ENCODE assay signal across 8 cellular contexts in the genomic region with DNA sequence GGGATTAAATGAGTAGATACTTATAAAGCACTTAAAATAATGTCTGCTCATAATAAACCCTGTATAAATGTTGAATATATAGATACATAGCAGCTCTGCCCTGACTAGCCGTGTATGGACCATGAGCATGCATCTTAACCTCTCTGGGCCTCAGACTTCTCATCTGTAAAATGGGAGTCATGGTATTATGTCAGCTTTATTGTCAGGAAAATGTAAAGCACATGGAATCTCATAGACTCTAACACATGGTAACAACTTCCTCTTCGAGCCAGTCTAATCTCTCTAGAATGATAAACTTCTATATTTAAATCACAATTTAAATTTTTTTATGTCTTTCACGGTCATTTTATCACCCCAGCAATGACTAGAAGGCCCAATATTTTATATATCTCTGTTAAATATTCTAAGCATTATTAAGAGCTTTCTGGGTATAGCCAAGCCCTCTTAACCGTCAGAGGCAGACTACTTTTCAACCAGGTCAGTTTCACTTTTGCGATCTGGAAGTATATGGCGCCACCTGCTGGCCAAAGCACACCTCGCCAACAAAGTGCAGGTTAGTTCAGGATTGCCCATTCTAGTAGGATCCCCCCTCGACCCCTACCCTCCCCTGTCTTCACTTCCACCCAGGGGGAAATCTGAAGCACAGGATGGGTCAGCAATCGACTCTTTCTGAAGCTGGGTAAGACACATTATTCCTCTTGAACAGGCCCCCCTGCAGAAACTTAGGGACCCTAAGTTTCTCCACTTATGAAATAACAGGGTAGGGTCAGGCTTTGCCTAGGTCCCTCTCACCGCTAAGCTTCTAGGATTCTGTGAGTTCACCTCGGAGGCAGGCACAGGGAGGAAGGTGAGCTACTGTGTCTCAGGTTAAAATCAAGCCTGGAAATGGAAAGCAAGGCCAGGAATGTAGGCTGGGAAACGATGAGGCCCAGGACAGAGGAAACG. TPM values are rescaled to one million over a fixed set of nuclear protein-coding genes. Genes with fewer than 3 reads are reported as not detected.
DNase-seq lines count a peak whose midpoint lies in the region; ATAC-seq and TF ChIP-seq lines count a peak whose summit lies in the region.

No MANE protein-coding gene starts in this region.

- H3K27ac Mint-ChIP-seq in activated B cell treated with CpG ODN at 0.5 μM for 24 hours = peak overlapping the region; percentile 91

- CTCF ChIA-PET in activated B cell treated with CpG ODN at 0.5 μM for 24 hours (lab: Charles Lee) = interaction anchor here (0.6 to 5.0 kb wide), 41 partner anchors 10 to 692 kb away, joined by 3 to 70 read pairs (median 4); no protein-coding TSS in a partner anchor

- H3K4me3 ChIP-seq in cardiac fibroblast (replicated peaks in 1 of 2; ENCODE audit: low read depth in 2 of 2, low read length in 2 of 2) = no peak overlapping the region

- DNase-seq in AG20443 (ENCODE audit: low spot score) (peak; percentile 81), NCI-H2196 (lab: John Stamatoyannopoulos, UW; ENCODE audit: unreplicated experiment) (peak; percentile 87), activated B cell treated with CpG ODN at 0.5 μM for 24 hours (peak; percentile 75), cardiac fibroblast (ENCODE audit: low read depth in 2 of 2) (peak; percentile 90 to 91), kidney glomerular epithelial cell (lab: John Stamatoyannopoulos, UW) (peak; percentile 55)
- peak; percentile 80 for DNase-seq in stimulated activated CD4-positive, alpha-beta T cell treated with anti-CD3 and anti-CD28 coated beads, Interleukin-2, amount 100 ng/mL, for 4 hours (ENCODE audit: low read depth)

- intact Hi-C loops in activated B cell treated with CpG ODN at 0.5 μM for 24 hours (cut with micrococcal nuclease) = loop anchor here (1.0 to 5.0 kb wide), 14 partner anchors 14 to 800 kb away; a partner anchor contains a TSS

- ATAC-seq in GM18868 (IDR thresholded peaks at IDR 0.05; ENCODE audit: unreplicated experiment) = peak; percentile 79
- peak; percentile 79 for ATAC-seq in HG03097 (IDR thresholded peaks at IDR 0.05; ENCODE audit: low FRiP score, unreplicated experiment)
- peak; percentile 92 for ATAC-seq in activated B cell treated with CpG ODN at 0.5 μM for 24 hours (ENCODE audit: low read depth)

- no peaks in the 10 kb centered on the region for H3K27me3 Mint-ChIP-seq in activated B cell treated with CpG ODN at 0.5 μM for 24 hours

- peak overlapping the region; percentile 52 for H3K4me3 Mint-ChIP-seq in activated B cell treated with CpG ODN at 0.5 μM for 24 hours

- peaks cover 4% of the 10 kb centered on the region for H3K36me3 Mint-ChIP-seq in activated B cell treated with CpG ODN at 0.5 μM for 24 hours (ENCODE audit: low read depth)

- peaks cover 2% of the 10 kb centered on the region for H3K9me3 Mint-ChIP-seq in activated B cell treated with CpG ODN at 0.5 μM for 24 hours

- TF ChIP-seq CTCF in activated B cell treated with CpG ODN at 0.5 μM for 24 hours (IDR thresholded peaks at IDR 0.05) (no peak), cardiac fibroblast (IDR thresholded peaks at IDR 0.05; ENCODE audit: low read depth, low read length) (peak; percentile 77)

- POLR2A ChIA-PET in activated B cell treated with CpG ODN at 0.5 μM for 24 hours (lab: Charles Lee) = interaction anchor here (0.6 to 2.0 kb wide), 16 partner anchors 10 to 673 kb away, joined by 3 to 12 read pairs (median 3); no protein-coding TSS in a partner anchor

- H3K4me1 Mint-ChIP-seq in activated B cell treated with CpG ODN at 0.5 μM for 24 hours = peaks cover 77% of the 10 kb centered on the region

RNA-seq across cellular contexts. Expression of a gene that starts 36.0 kb away (rescaled TPM):
- 0.20 TPM in 1 of 2 replicates, not detected in the other for total RNA-seq in activated B cell treated with CpG ODN at 0.5 μM for 24 hours
